In genomic region chr9:134814598-134815215, GRCh38 we compare ENCODE assay signal across 22 cellular contexts.
DNase-seq lines count a peak whose midpoint lies in the region; ATAC-seq and TF ChIP-seq lines count a peak whose summit lies in the region.
"Had no signal": no experiment of that assay in that cellular context is flagged by ENCODE, and none has a peak within 500 bp of the region (broad histone marks: within the 10 kb centered on the region; RNA-seq: fewer than 3 reads in every experiment).

No MANE protein-coding gene starts in this region.

- H3K9me3 Mint-ChIP-seq in HFFc6: no peaks in the 10 kb centered on the region
- H3K9me3 Mint-ChIP-seq: GM23338 had no signal

- in situ Hi-C loops in brain microvascular endothelial cell (cut with HindIII; ENCODE audit: low pct_ligation_motif_present, low sequenced_read_pairs): no loop called here

- intact Hi-C loops in ovary (cut with DNase I): no loop called here

- H3K4me3 ChIP-seq in brain microvascular endothelial cell (ENCODE audit: low read depth, low read length): no peak overlapping the region
- H3K4me3 ChIP-seq in ovary: no peak overlapping the region
- H3K4me3 ChIP-seq: adrenal gland, GM23338, SK-N-MC, upper lobe of right lung had no signal

- ATAC-seq in GM19324 (IDR thresholded peaks at IDR 0.05; ENCODE audit: low FRiP score, unreplicated experiment) (no peak), GM19397 (IDR thresholded peaks at IDR 0.05; ENCODE audit: unreplicated experiment) (no peak)
- ATAC-seq: GM23338, left lobe of liver, Panc1, upper lobe of right lung had no signal

- H3K36me3 Mint-ChIP-seq in HFFc6 (ENCODE audit: low read depth): peaks cover 51% of the 10 kb centered on the region

- 88 to 94% (median 88%) methylated on average over 16 of the region's 16 CpGs for WGBS in ovary, 3 donors

- H3K4me1 ChIP-seq in ovary (ENCODE audit: insufficient read depth): peaks cover 1% of the 10 kb centered on the region
- H3K4me1 ChIP-seq: adrenal gland, upper lobe of right lung had no signal

- no peaks in the 10 kb centered on the region for H3K27me3 ChIP-seq in brain microvascular endothelial cell (replicated peaks)
- H3K27me3 ChIP-seq in ovary: no peaks in the 10 kb centered on the region
- H3K27me3 ChIP-seq: adrenal gland, neutrophil, upper lobe of right lung had no signal

- H3K27ac ChIP-seq in brain microvascular endothelial cell (no peak overlapping the region), ovary (no peak overlapping the region)
- H3K27ac ChIP-seq: adrenal gland, C4-2B, neutrophil, SK-N-MC, upper lobe of right lung had no signal

- TF ChIP-seq CTCF in HFFc6 (IDR thresholded peaks at IDR 0.05) (no peak), brain microvascular endothelial cell (IDR thresholded peaks at IDR 0.05; ENCODE audit: low read depth, low read length, missing control alignments) (no peak), GM10266 (IDR thresholded peaks at IDR 0.05; ENCODE audit: control insufficient read depth, insufficient read depth, low read depth, missing control alignments) (no peak), ovary (IDR thresholded peaks at IDR 0.05) (no peak)

- H3K9me3 ChIP-seq in ovary: no peaks in the 10 kb centered on the region
- H3K9me3 ChIP-seq: adrenal gland, neutrophil, upper lobe of right lung had no signal

- H3K4me3 Mint-ChIP-seq in HFFc6: no peak overlapping the region; the same call in 1 of the 2 replicates
- H3K4me3 Mint-ChIP-seq: GM23338 had no signal

- no peak for TF ChIP-seq EP300 in ovary (IDR thresholded peaks at IDR 0.05)

- peaks cover 96% of the 10 kb centered on the region for H3K36me3 ChIP-seq in brain microvascular endothelial cell (replicated peaks)
- H3K36me3 ChIP-seq in ovary: no peaks in the 10 kb centered on the region
- H3K36me3 ChIP-seq: neutrophil had no signal

- peak overlapping the region; percentile 68 for H3K27ac Mint-ChIP-seq in HFFc6
- H3K27ac Mint-ChIP-seq: GM23338 had no signal

- peaks cover 60% of the 10 kb centered on the region for H3K4me1 Mint-ChIP-seq in HFFc6 (ENCODE audit: low read depth)

- DNase-seq in A172 (ENCODE audit: low spot score): peak; percentile 35
- peak; percentile 70 for DNase-seq in HFFc6
- DNase-seq in brain microvascular endothelial cell: peak; percentile 34
- DNase-seq in iris pigment epithelial cell (ENCODE audit: low read depth): peak; percentile 43
- no peak for DNase-seq in GM10266 (ENCODE audit: extremely low spot score)
- no peak for DNase-seq in ovary
- DNase-seq: 8988T; activated CD4-positive, alpha-beta T cell treated with anti-CD3 and anti-CD28 coated beads, Interleukin-2, amount 50 U/mL, for 48 hours; activated effector memory CD4-positive, alpha-beta T cell treated with anti-CD3 and anti-CD28 coated beads, Interleukin-2, amount 50 U/mL, for 16 hours; adrenal gland; NCI-H1694 treated with DMSO at 0.1 percent for 48 hours; NCI-H2227 treated with DMSO at 0.1 percent for 48 hours; stimulated activated CD4-positive, alpha-beta T cell treated with anti-CD3 and anti-CD28 coated beads, Interleukin-12 subunit alpha, Interleukin-12 subunit beta, amount 100 ng/mL, for 4 hours; upper lobe of right lung had no signal

- peaks cover 30% of the 10 kb centered on the region for H3K27me3 Mint-ChIP-seq in HFFc6 (ENCODE audit: insufficient read depth)

- no peak for TF ChIP-seq POLR2A in ovary (IDR thresholded peaks at IDR 0.05)

Comparison
In these comparisons a context has a peak if more than half of its experiments do, and no peak if none do; other contexts are left out.
1. DNase-seq: peak in A172 (single experiment), HFFc6 (single experiment), brain microvascular endothelial cell (single experiment) and iris pigment epithelial cell (single experiment); none in GM10266 (single experiment) and ovary (0 of 5).